ENCODE assay signal across 18 cellular contexts in the genomic region with DNA sequence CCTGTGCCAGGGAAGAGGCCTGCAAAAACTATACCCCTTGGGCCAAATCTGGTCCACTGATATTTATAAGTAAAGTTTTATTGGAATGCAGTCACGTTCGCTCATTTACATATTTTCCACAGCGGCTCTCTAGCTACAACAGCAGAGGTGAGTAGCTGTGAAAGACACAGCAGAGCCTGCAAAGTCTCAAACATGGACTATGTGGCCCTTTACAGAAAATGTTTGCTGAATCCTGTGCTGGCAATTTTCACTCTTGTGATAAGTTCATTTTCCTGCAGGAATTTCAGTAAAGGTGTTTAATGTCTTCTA.
A peak's percentile ranks its signal among the peaks of the same experiment; 100 is the strongest.
DNase-seq lines count a peak whose midpoint lies in the region; ATAC-seq, FAIRE-seq and TF ChIP-seq lines count a peak whose summit lies in the region.
"Had no signal": no experiment of that assay in that cellular context is flagged by ENCODE, and none has a peak within 500 bp of the region (broad histone marks: within the 10 kb centered on the region; RNA-seq: fewer than 3 reads in every experiment).

No MANE protein-coding gene starts in this region.

- H3K4me3 Mint-ChIP-seq in Calu3 (ENCODE audit: low read depth, unreplicated experiment), result no peak overlapping the region
- no peak overlapping the region for H3K4me3 Mint-ChIP-seq in natural killer cell treated with Interleukin-12 subunit alpha and Interleukin-12 subunit beta and Interleukin-15 and Interleukin-18, amount 100 ng/mL, for 72 hours
- H3K4me3 Mint-ChIP-seq: activated B cell treated with CpG ODN at 0.5 μM for 24 hours; neural crest cell; T-helper 2 cell treated with Interferon-gamma antibody and Interleukin-4, amounts not matched to agents 5 μg/mL and 100 μg/mL, for 36 hours had no signal

- FAIRE-seq in A549 (lab: Jason Lieb, UNC), result no peak

- no peaks in the 10 kb centered on the region for H3K27me3 Mint-ChIP-seq in Calu3 (ENCODE audit: unreplicated experiment)
- peaks cover 11 to 19% of the 10 kb centered on the region in 2 donors for H3K27me3 Mint-ChIP-seq in natural killer cell treated with Interleukin-12 subunit alpha and Interleukin-12 subunit beta and Interleukin-15 and Interleukin-18, amount 100 ng/mL, for 72 hours

- H3K4me3 ChIP-seq in A549, result no peak overlapping the region
- no peak overlapping the region for H3K4me3 ChIP-seq in RWPE2 (ENCODE audit: severe bottlenecking)
- no peak overlapping the region for H3K4me3 ChIP-seq in ovary
- H3K4me3 ChIP-seq in H7 (ENCODE audit: insufficient read depth, low read depth, low read length), result no peak overlapping the region

- H3K9me3 Mint-ChIP-seq in Calu3 (ENCODE audit: low read depth, unreplicated experiment), result no peaks in the 10 kb centered on the region
- H3K9me3 Mint-ChIP-seq in natural killer cell treated with Interleukin-12 subunit alpha and Interleukin-12 subunit beta and Interleukin-15 and Interleukin-18, amount 100 ng/mL, for 72 hours, result no peaks in the 10 kb centered on the region
- H3K9me3 Mint-ChIP-seq: activated B cell treated with CpG ODN at 0.5 μM for 24 hours; neural crest cell; T-helper 2 cell treated with Interferon-gamma antibody and Interleukin-4, amounts not matched to agents 5 μg/mL and 100 μg/mL, for 36 hours had no signal

- H3K4me1 ChIP-seq in A549 (peaks cover 77% of the 10 kb centered on the region), RWPE2 (ENCODE audit: insufficient read depth, poor library complexity, severe bottlenecking) (peaks cover 45% of the 10 kb centered on the region), ovary (ENCODE audit: insufficient read depth) (peaks cover 23% of the 10 kb centered on the region)

- intact Hi-C loops in ovary (cut with DNase I) (loop anchor here in 2 of 4 donors (5.0 kb wide), 2 partner anchors 62 to 67 kb away; no protein-coding TSS in a partner anchor), Calu3 (cut with micrococcal nuclease; ENCODE audit: unreplicated experiment) (no loop called here)

- H3K27ac Mint-ChIP-seq in Calu3 (ENCODE audit: unreplicated experiment), result no peak overlapping the region
- H3K27ac Mint-ChIP-seq in natural killer cell treated with Interleukin-12 subunit alpha and Interleukin-12 subunit beta and Interleukin-15 and Interleukin-18, amount 100 ng/mL, for 72 hours, result no peak overlapping the region
- H3K27ac Mint-ChIP-seq: activated B cell treated with CpG ODN at 0.5 μM for 24 hours; T-helper 2 cell treated with Interferon-gamma antibody and Interleukin-4, amounts not matched to agents 5 μg/mL and 100 μg/mL, for 36 hours had no signal

- no peak for TF ChIP-seq RAD21 in A549 (conservative IDR thresholded peaks at IDR 0.05 in 1 of 2, IDR thresholded peaks at IDR 0.05 in 1 of 2)

- no peak for TF ChIP-seq POLR2A in A549 (IDR thresholded peaks at IDR 0.05; ENCODE audit: low read length)
- no peak for TF ChIP-seq POLR2A in ovary (IDR thresholded peaks at IDR 0.05)

- BruUV-seq in Calu3 (replicated peaks; lab: Mats Ljungman, UMichigan), result no TSS peak

- H3K4me2 ChIP-seq in A549, result peak overlapping the region; percentile 64

- 67% methylated on average over 3 of the region's 3 CpGs for WGBS in A549 (ENCODE audit: missing lambda C conversion rate)
- 55 to 78% (median 74%) methylated on average over 3 of the region's 3 CpGs for WGBS in ovary, 3 donors

- no peaks in the 10 kb centered on the region for H3K9me3 ChIP-seq in A549
- no peaks in the 10 kb centered on the region for H3K9me3 ChIP-seq in RWPE2 (ENCODE audit: severe bottlenecking)
- H3K9me3 ChIP-seq in ovary, result no peaks in the 10 kb centered on the region

- POLR2A ChIA-PET in A549 (lab: Yijun Ruan, JAX), result interaction anchor here (1.4 to 1.9 kb wide), 2 partner anchors 57 to 66 kb away, joined by 3 to 7 read pairs; no protein-coding TSS in a partner anchor

- no peak for TF ChIP-seq CTCF in A549 (IDR thresholded peaks at IDR 0.05)
- no peak for TF ChIP-seq CTCF in RWPE2 (IDR thresholded peaks at IDR 0.05; ENCODE audit: poor library complexity, severe bottlenecking)
- TF ChIP-seq CTCF in ovary (IDR thresholded peaks at IDR 0.05), result no peak
- no peak for TF ChIP-seq CTCF in Calu3 (IDR thresholded peaks at IDR 0.05; ENCODE audit: unreplicated experiment)

- CTCF ChIA-PET in A549 (lab: Yijun Ruan, JAX), result interaction anchor here (0.7 to 3.6 kb wide), 10 partner anchors 15 to 190 kb away, joined by 3 to 22 read pairs (median 4); no protein-coding TSS in a partner anchor
- CTCF ChIA-PET in Calu3 (lab: Charles Lee), result no interaction called here

- peaks cover 12% of the 10 kb centered on the region for H3K4me1 Mint-ChIP-seq in Calu3 (ENCODE audit: low read depth, unreplicated experiment)
- no peaks in the 10 kb centered on the region for H3K4me1 Mint-ChIP-seq in natural killer cell treated with Interleukin-12 subunit alpha and Interleukin-12 subunit beta and Interleukin-15 and Interleukin-18, amount 100 ng/mL, for 72 hours (ENCODE audit: low read depth in 2 of 2)
- H3K4me1 Mint-ChIP-seq: activated B cell treated with CpG ODN at 0.5 μM for 24 hours had no signal

- H3K27me3 ChIP-seq in RWPE2 (ENCODE audit: insufficient read depth, poor library complexity, severe bottlenecking) (no peaks in the 10 kb centered on the region), ovary (no peaks in the 10 kb centered on the region), H7 (ENCODE audit: control insufficient read depth, insufficient read depth, low read length) (no peaks in the 10 kb centered on the region)
- H3K27me3 ChIP-seq: foreskin keratinocyte had no signal

- ATAC-seq in A549, result no peak
- no peak for ATAC-seq in RWPE2 (ENCODE audit: low read depth)
- ATAC-seq in natural killer cell treated with Interleukin-12 subunit alpha and Interleukin-12 subunit beta and Interleukin-15 and Interleukin-18, amount 100 ng/mL, for 72 hours, result no peak
- no peak for ATAC-seq in HG03439 (IDR thresholded peaks at IDR 0.05; ENCODE audit: unreplicated experiment)

- DNase-seq in A549 (ENCODE audit: low read depth in 1 of 2, low spot score in 1 of 2), result no peak
- no peak for DNase-seq in RWPE2 (ENCODE audit: low spot score)
- no peak for DNase-seq in epithelial cell of prostate (ENCODE audit: low read depth, low spot score)
- DNase-seq in ovary, result no peak
- DNase-seq in Calu3, result no peak
- no peak for DNase-seq in H7
- DNase-seq in natural killer cell treated with Interleukin-12 subunit alpha and Interleukin-12 subunit beta and Interleukin-15 and Interleukin-18, amount 100 ng/mL, for 72 hours (ENCODE audit: low spot score), result no peak
- DNase-seq: ACHN; activated B cell treated with CpG ODN at 0.5 μM for 24 hours; activated CD4-positive, alpha-beta T cell treated with anti-CD3 and anti-CD28 coated beads, Interleukin-2, amount 50 U/mL, for 48 hours; activated effector memory CD4-positive, alpha-beta T cell treated with anti-CD3 and anti-CD28 coated beads, Interleukin-2, amount 50 U/mL, for 16 hours; C1 segment of cervical spinal cord; foreskin keratinocyte; midbrain; retina had no signal

- H3K27ac ChIP-seq in A549 (peak overlapping the region; percentile 82 to 88), RWPE2 (ENCODE audit: poor library complexity, severe bottlenecking) (peak overlapping the region; percentile 73), epithelial cell of prostate (peak overlapping the region; percentile 94), ovary (peak overlapping the region; percentile 22 to 88)
- H3K27ac ChIP-seq: foreskin keratinocyte had no signal

- no peaks in the 10 kb centered on the region for H3K36me3 Mint-ChIP-seq in Calu3 (ENCODE audit: insufficient read depth, unreplicated experiment)
- H3K36me3 Mint-ChIP-seq in natural killer cell treated with Interleukin-12 subunit alpha and Interleukin-12 subunit beta and Interleukin-15 and Interleukin-18, amount 100 ng/mL, for 72 hours, result no peaks in the 10 kb centered on the region

- H3K36me3 ChIP-seq in RWPE2 (ENCODE audit: low read depth), result peaks cover 12% of the 10 kb centered on the region; the same call in 1 of the 2 replicates
- H3K36me3 ChIP-seq in ovary, result no peaks in the 10 kb centered on the region
- no peaks in the 10 kb centered on the region; the same call in 1 of the 2 replicates for H3K36me3 ChIP-seq in H7 (replicated peaks; ENCODE audit: control insufficient read depth, insufficient read depth, low read length)

- TF ChIP-seq EP300 in A549 (IDR thresholded peaks at IDR 0.05), result no peak
- TF ChIP-seq EP300 in ovary (IDR thresholded peaks at IDR 0.05), result no peak

TF ChIP-seq in A549, 52 proteins besides CTCF, POLR2A, EP300 and RAD21 (continues in another document):
- TF ChIP-seq HOXA7 (CRISPR knock-in tag; IDR thresholded peaks at IDR 0.05), result no peak
- TF ChIP-seq HOXB5 (CRISPR knock-in tag; IDR thresholded peaks at IDR 0.05), result no peak
- no peak for TF ChIP-seq SREBF2 (IDR thresholded peaks at IDR 0.05)
- no peak for TF ChIP-seq JUNB (IDR thresholded peaks at IDR 0.05)
- TF ChIP-seq, protein P1, sequence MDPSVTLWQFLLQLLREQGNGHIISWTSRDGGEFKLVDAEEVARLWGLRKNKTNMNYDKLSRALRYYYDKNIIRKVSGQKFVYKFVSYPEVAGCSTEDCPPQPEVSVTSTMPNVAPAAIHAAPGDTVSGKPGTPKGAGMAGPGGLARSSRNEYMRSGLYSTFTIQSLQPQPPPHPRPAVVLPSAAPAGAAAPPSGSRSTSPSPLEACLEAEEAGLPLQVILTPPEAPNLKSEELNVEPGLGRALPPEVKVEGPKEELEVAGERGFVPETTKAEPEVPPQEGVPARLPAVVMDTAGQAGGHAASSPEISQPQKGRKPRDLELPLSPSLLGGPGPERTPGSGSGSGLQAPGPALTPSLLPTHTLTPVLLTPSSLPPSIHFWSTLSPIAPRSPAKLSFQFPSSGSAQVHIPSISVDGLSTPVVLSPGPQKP (IDR thresholded peaks at IDR 0.05; ENCODE audit: low read depth, low read length), result no peak
- TF ChIP-seq, protein P2, sequence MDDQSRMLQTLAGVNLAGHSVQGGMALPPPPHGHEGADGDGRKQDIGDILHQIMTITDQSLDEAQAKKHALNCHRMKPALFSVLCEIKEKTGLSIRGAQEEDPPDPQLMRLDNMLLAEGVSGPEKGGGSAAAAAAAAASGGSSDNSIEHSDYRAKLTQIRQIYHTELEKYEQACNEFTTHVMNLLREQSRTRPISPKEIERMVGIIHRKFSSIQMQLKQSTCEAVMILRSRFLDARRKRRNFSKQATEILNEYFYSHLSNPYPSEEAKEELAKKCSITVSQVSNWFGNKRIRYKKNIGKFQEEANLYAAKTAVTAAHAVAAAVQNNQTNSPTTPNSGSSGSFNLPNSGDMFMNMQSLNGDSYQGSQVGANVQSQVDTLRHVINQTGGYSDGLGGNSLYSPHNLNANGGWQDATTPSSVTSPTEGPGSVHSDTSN (IDR thresholded peaks at IDR 0.05), result no peak
- TF ChIP-seq HOXB13 (CRISPR knock-in tag; IDR thresholded peaks at IDR 0.05; ENCODE audit: low read depth), result no peak
- TF ChIP-seq NFE2L2 (conservative IDR thresholded peaks at IDR 0.05; ENCODE audit: low read length), result no peak
- no peak for TF ChIP-seq RARB (CRISPR knock-in tag; IDR thresholded peaks at IDR 0.05)
